ENCODE assay signal across 18 cellular contexts in genomic region chr6:142613981-142614380, GRCh38.
"Had no signal": no experiment of that assay in that cellular context is flagged by ENCODE, and none has a peak within 500 bp of the region (broad histone marks: within the 10 kb centered on the region; RNA-seq: fewer than 3 reads in every experiment).

No MANE protein-coding gene starts in this region.

- H3K4me3 ChIP-seq: cardiac muscle cell, left ventricle myocardium inferior, transverse colon, vagina had no signal

- H3K9me3 ChIP-seq: transverse colon, vagina had no signal

- H3K27ac ChIP-seq: cardiac muscle cell, left ventricle myocardium inferior, transverse colon, vagina, WERI-Rb-1 had no signal

- H3K27me3 ChIP-seq: cardiac muscle cell, transverse colon, vagina had no signal

- H3K4me1 ChIP-seq: left ventricle myocardium inferior, transverse colon, vagina had no signal

- FAIRE-seq: astrocyte had no signal

- H3K36me3 ChIP-seq: cardiac muscle cell, left ventricle myocardium inferior, transverse colon, vagina, WERI-Rb-1 had no signal

- ATAC-seq: activated CD4-positive, alpha-beta T cell treated with anti-CD3 and anti-CD28 coated beads for 36 hours; activated CD8-positive, alpha-beta memory T cell treated with anti-CD3 and anti-CD28 coated beads, Interleukin-2, amount 10 ng/mL, durations not matched to agents 7 days and 5 days; natural killer cell treated with Interleukin-12 subunit alpha and Interleukin-12 subunit beta and Interleukin-15 and Interleukin-18, amount 100 ng/mL, for 72 hours had no signal

- DNase-seq: activated CD4-positive, alpha-beta memory T cell treated with anti-CD3 and anti-CD28 coated beads for 36 hours; activated CD4-positive, alpha-beta T cell treated with anti-CD3 and anti-CD28 coated beads for 36 hours; activated CD8-positive, alpha-beta memory T cell treated with anti-CD3 and anti-CD28 coated beads, Interleukin-2, amount 10 ng/mL, durations not matched to agents 7 days and 5 days; activated naive CD4-positive, alpha-beta T cell treated with anti-CD3 and anti-CD28 coated beads, Interleukin-2, amount 50 U/mL, for 16 hours; activated T-cell treated with anti-CD3 and anti-CD28 coated beads, Interleukin-2, amount 50 U/mL, for 24 hours; left ventricle myocardium inferior; mesenchymal stem cell; posterior cingulate gyrus; stimulated activated CD4-positive, alpha-beta T cell treated with anti-CD3 and anti-CD28 coated beads, Interleukin-15, amount 100 ng/mL, for 24 hours; stimulated activated CD4-positive, alpha-beta T cell treated with anti-CD3 and anti-CD28 coated beads, Interleukin-4, amount 100 ng/mL, for 1 hour; stimulated activated naive CD4-positive, alpha-beta T cell; substantia nigra; transverse colon; WERI-Rb-1 had no signal
